In the genomic region with DNA sequence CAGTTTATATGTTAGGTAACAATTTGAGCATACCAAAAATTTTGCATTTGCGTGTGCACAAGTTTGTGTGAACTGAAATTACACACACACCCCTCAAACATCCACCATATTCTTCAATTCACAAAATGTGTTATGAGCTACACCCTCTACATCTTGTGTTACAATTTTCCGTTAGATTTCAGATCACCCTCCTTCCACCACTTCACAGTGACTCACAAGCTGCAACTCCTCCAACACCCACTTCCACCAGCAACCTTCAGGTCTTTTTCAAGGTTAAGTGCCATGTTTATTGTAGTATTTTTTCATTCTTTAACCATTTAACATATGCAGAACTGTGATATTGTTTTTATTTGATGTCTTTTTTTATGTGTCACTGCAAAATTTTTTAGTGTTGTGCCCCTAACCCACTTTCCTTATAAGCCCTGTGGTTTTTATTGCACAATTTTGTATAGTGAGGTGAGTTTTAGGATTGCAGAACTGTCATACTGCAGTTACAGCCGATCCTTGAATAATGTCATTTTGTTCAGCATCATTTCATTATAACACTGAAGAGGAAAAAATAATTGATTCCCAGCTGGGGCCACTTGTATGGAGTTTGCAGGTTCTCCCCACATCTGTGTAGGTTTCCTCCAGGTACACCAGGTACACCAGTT, we compare ENCODE assay signal across 16 cellular contexts.
DNase-seq lines count a peak whose midpoint lies in the region; ATAC-seq and TF ChIP-seq lines count a peak whose summit lies in the region.
"Had no signal": no experiment of that assay in that cellular context is flagged by ENCODE, and none has a peak within 500 bp of the region (broad histone marks: within the 10 kb centered on the region; RNA-seq: fewer than 3 reads in every experiment).

No MANE protein-coding gene starts in this region.

- peak; percentile 44 for ATAC-seq in CD4-positive, alpha-beta T cell (ENCODE audit: poor library complexity)
- no peak for ATAC-seq in T-helper 17 cell
- ATAC-seq in HG03439 (IDR thresholded peaks at IDR 0.05; ENCODE audit: unreplicated experiment): no peak

- H3K9me3 Mint-ChIP-seq in CD4-positive, alpha-beta T cell: no peaks in the 10 kb centered on the region
- H3K9me3 Mint-ChIP-seq: CD8-positive, alpha-beta memory T cell; nephron had no signal

- H3K4me1 ChIP-seq in GM23248 (ENCODE audit: insufficient read depth) (peaks cover 18% of the 10 kb centered on the region), cardiac muscle cell (ENCODE audit: low read depth) (peaks cover 18% of the 10 kb centered on the region)
- H3K4me1 ChIP-seq: sigmoid colon had no signal

- no peak overlapping the region for H3K9ac ChIP-seq in GM23248

- no peak overlapping the region for H3K4me3 Mint-ChIP-seq in CD4-positive, alpha-beta T cell
- H3K4me3 Mint-ChIP-seq in T-helper 17 cell: no peak overlapping the region
- H3K4me3 Mint-ChIP-seq: CD8-positive, alpha-beta memory T cell; nephron had no signal

- no peaks in the 10 kb centered on the region for H4K20me1 ChIP-seq in GM23248 (ENCODE audit: insufficient read depth)

- no peak for DNase-seq in CD4-positive, alpha-beta T cell
- peak; percentile 47 for DNase-seq in GM23248
- DNase-seq in T-helper 17 cell: no peak
- DNase-seq in cardiac muscle cell (ENCODE audit: low read depth in 1 of 2, low spot score in 1 of 2): peak; percentile 25 to 26
- DNase-seq in NCI-H128 (lab: John Stamatoyannopoulos, UW; ENCODE audit: unreplicated experiment): no peak
- DNase-seq in activated effector memory CD4-positive, alpha-beta T cell treated with anti-CD3 and anti-CD28 coated beads, Interleukin-2, amount 50 U/mL, for 16 hours: no peak
- DNase-seq: CD8-positive, alpha-beta memory T cell; cerebellar nuclear complex; EL; hippocampal formation; NCI-H1694 treated with DMSO at 0.1 percent for 48 hours; SHP77; sigmoid colon had no signal

- CTCF ChIA-PET in CD4-positive, alpha-beta T cell (lab: Charles Lee): interaction anchor here (0.6 to 1.4 kb wide), 3 partner anchors 11 to 192 kb away, joined by 3 read pairs; a partner anchor contains a TSS

- H3F3A ChIP-seq in GM23248 (ENCODE audit: insufficient read depth): peaks cover under 1% of the 10 kb centered on the region; the same call in 1 of the 2 replicates

- H3K36me3 ChIP-seq in GM23248 (ENCODE audit: low read depth) (no peaks in the 10 kb centered on the region), cardiac muscle cell (no peaks in the 10 kb centered on the region)
- H3K36me3 ChIP-seq: sigmoid colon had no signal

- no peak for TF ChIP-seq CTCF in CD4-positive, alpha-beta T cell (IDR thresholded peaks at IDR 0.05)
- no peak for TF ChIP-seq CTCF in cardiac muscle cell (IDR thresholded peaks at IDR 0.05; ENCODE audit: low read depth, low read length)

- no peaks in the 10 kb centered on the region for H3K9me2 ChIP-seq in GM23248 (ENCODE audit: insufficient read depth)

- POLR2A ChIA-PET in CD4-positive, alpha-beta T cell (lab: Charles Lee): no interaction called here

- no peaks in the 10 kb centered on the region for H3K27me3 Mint-ChIP-seq in CD4-positive, alpha-beta T cell
- no peaks in the 10 kb centered on the region for H3K27me3 Mint-ChIP-seq in T-helper 17 cell
- H3K27me3 Mint-ChIP-seq: CD8-positive, alpha-beta memory T cell had no signal

- no peak overlapping the region for H3K27ac ChIP-seq in CD4-positive, alpha-beta T cell (ENCODE audit: low read depth, low read length)
- H3K27ac ChIP-seq in GM23248: no peak overlapping the region
- no peak overlapping the region for H3K27ac ChIP-seq in cardiac muscle cell
- H3K27ac ChIP-seq: epithelial cell of prostate, sigmoid colon had no signal

- H3K27me3 ChIP-seq in CD4-positive, alpha-beta T cell (ENCODE audit: control insufficient read depth, insufficient read depth, low read length): no peaks in the 10 kb centered on the region
- H3K27me3 ChIP-seq in GM23248 (replicated peaks; ENCODE audit: insufficient read depth): no peaks in the 10 kb centered on the region
- no peaks in the 10 kb centered on the region for H3K27me3 ChIP-seq in cardiac muscle cell
- H3K27me3 ChIP-seq: sigmoid colon had no signal

- in situ Hi-C loops in GM23248 (cut with MboI): loop anchor here (10.0 to 25.0 kb wide), 2 partner anchors 429 to 746 kb away; a partner anchor contains a TSS

- peaks cover 74% of the 10 kb centered on the region for H3K4me1 Mint-ChIP-seq in CD4-positive, alpha-beta T cell (ENCODE audit: low read depth)
- peaks cover 45% of the 10 kb centered on the region for H3K4me1 Mint-ChIP-seq in T-helper 17 cell

- intact Hi-C loops in CD4-positive, alpha-beta T cell (cut with DNase I, micrococcal nuclease): loop anchor here in 1 of 2 experiments (10.0 kb wide), 2 partner anchors 209 to 429 kb away; a partner anchor contains a TSS

- H3K9me3 ChIP-seq in CD4-positive, alpha-beta T cell (ENCODE audit: control insufficient read depth, low read length): no peaks in the 10 kb centered on the region
- no peaks in the 10 kb centered on the region for H3K9me3 ChIP-seq in GM23248 (ENCODE audit: low read depth)
- H3K9me3 ChIP-seq in T-helper 17 cell (ENCODE audit: control insufficient read depth, low read length, poor library complexity, severe bottlenecking): no peaks in the 10 kb centered on the region
- H3K9me3 ChIP-seq in cardiac muscle cell (ENCODE audit: low read depth): no peaks in the 10 kb centered on the region
- H3K9me3 ChIP-seq: sigmoid colon had no signal

- H3K36me3 Mint-ChIP-seq in CD4-positive, alpha-beta T cell (ENCODE audit: low read depth): peaks cover 29% of the 10 kb centered on the region
- H3K36me3 Mint-ChIP-seq in T-helper 17 cell (ENCODE audit: low read depth): peaks cover 10% of the 10 kb centered on the region

- H3K79me2 ChIP-seq in GM23248 (ENCODE audit: insufficient read depth): no peaks in the 10 kb centered on the region

- no peak overlapping the region for H2AFZ ChIP-seq in GM23248

- 75 to 81% methylated on average over 3 of the region's 3 CpGs for WGBS in GM23248 (ENCODE audit: low coverage in 1 of 2, low lambda C conversion rate in 2 of 2, missing lambda C conversion rate in 2 of 2), 2 experiments

- H3K27ac Mint-ChIP-seq in CD4-positive, alpha-beta T cell: no peak overlapping the region
- peak overlapping the region; percentile 51 for H3K27ac Mint-ChIP-seq in T-helper 17 cell
- H3K27ac Mint-ChIP-seq: nephron had no signal

- H3K4me2 ChIP-seq in GM23248 (ENCODE audit: unreplicated experiment): no peak overlapping the region

- no peak overlapping the region for H3K4me3 ChIP-seq in GM23248
- H3K4me3 ChIP-seq in cardiac muscle cell: no peak overlapping the region
- H3K4me3 ChIP-seq: sigmoid colon had no signal

Comparison
In these comparisons a context has a peak if more than half of its experiments do, and no peak if none do; other contexts are left out.
1. DNase-seq: peak in GM23248 (single experiment) and cardiac muscle cell (2 of 2); none in CD4-positive, alpha-beta T cell (0 of 10), T-helper 17 cell (0 of 3), NCI-H128 (single experiment) and activated effector memory CD4-positive, alpha-beta T cell treated with anti-CD3 and anti-CD28 coated beads, Interleukin-2, amount 50 U/mL, for 16 hours (single experiment).